36 cellular contexts compared by ENCODE assay signal in genomic region chr1:78549366-78549765, GRCh38. TPM values are rescaled to one million over a fixed set of nuclear protein-coding genes. Genes with fewer than 3 reads are reported as not detected.
"Had no signal": no experiment of that assay in that cellular context is flagged by ENCODE, and none has a peak within 500 bp of the region (broad histone marks: within the 10 kb centered on the region; RNA-seq: fewer than 3 reads in every experiment).

No MANE protein-coding gene starts in this region.

- H3K27me3 ChIP-seq: ascending aorta, cardiac muscle cell had no signal

- H3K27ac ChIP-seq: ascending aorta, cardiac muscle cell, WERI-Rb-1 had no signal

- H3K9me3 Mint-ChIP-seq: activated CD4-positive, alpha-beta memory T cell treated with anti-CD3 and anti-CD28 coated beads, Interleukin-2, amount 10 ng/mL, durations not matched to agents 7 days and 5 days; activated CD4-positive, alpha-beta T cell treated with anti-CD3 and anti-CD28 coated beads, Interleukin-2, amount 10 ng/mL, durations not matched to agents 7 days and 5 days; activated naive CD8-positive, alpha-beta T cell treated with anti-CD3 and anti-CD28 coated beads, Interleukin-2, amount 10 ng/mL, durations not matched to agents 7 days and 5 days; activated naive CD8-positive, alpha-beta T cell treated with anti-CD3 and anti-CD28 coated beads, Interleukin-2, amount 50 U/mL, for 24 hours; T-helper 1 cell treated with Interleukin-12 subunit alpha and Interleukin-12 subunit beta and Interleukin-4 antibody, amounts not matched to agents 30 μg/mL and 1 μg/mL, for 36 hours; T-helper 2 cell treated with Interferon-gamma antibody and Interleukin-4, amounts not matched to agents 5 μg/mL and 100 μg/mL, for 36 hours had no signal

- H3K36me3 ChIP-seq: ascending aorta, cardiac muscle cell, WERI-Rb-1 had no signal

- H3K36me3 Mint-ChIP-seq: activated CD8-positive, alpha-beta memory T cell treated with anti-CD3 and anti-CD28 coated beads, Interleukin-2, amount 10 ng/mL, durations not matched to agents 7 days and 5 days; activated naive CD4-positive, alpha-beta T cell treated with anti-CD3 and anti-CD28 coated beads, Interleukin-2, amount 10 ng/mL, durations not matched to agents 7 days and 5 days; activated naive CD4-positive, alpha-beta T cell treated with anti-CD3 and anti-CD28 coated beads, Interleukin-2, amount 50 U/mL, for 24 hours; activated naive CD8-positive, alpha-beta T cell; activated naive CD8-positive, alpha-beta T cell treated with anti-CD3 and anti-CD28 coated beads, Interleukin-2, amount 10 ng/mL, durations not matched to agents 7 days and 5 days; brain had no signal

- H3K27me3 Mint-ChIP-seq: activated CD4-positive, alpha-beta memory T cell treated with anti-CD3 and anti-CD28 coated beads, Interleukin-2, amount 10 ng/mL, durations not matched to agents 7 days and 5 days; activated naive CD4-positive, alpha-beta T cell treated with anti-CD3 and anti-CD28 coated beads, Interleukin-2, amount 10 ng/mL, durations not matched to agents 7 days and 5 days; activated naive CD8-positive, alpha-beta T cell treated with anti-CD3 and anti-CD28 coated beads, Interleukin-2, amount 10 ng/mL, durations not matched to agents 7 days and 5 days had no signal

- H3K4me3 Mint-ChIP-seq: activated CD4-positive, alpha-beta memory T cell treated with anti-CD3 and anti-CD28 coated beads, Interleukin-2, amount 10 ng/mL, durations not matched to agents 7 days and 5 days; activated CD4-positive, alpha-beta T cell treated with anti-CD3 and anti-CD28 coated beads for 36 hours; activated CD4-positive, alpha-beta T cell treated with anti-CD3 and anti-CD28 coated beads, Interleukin-2, amount 10 ng/mL, durations not matched to agents 7 days and 5 days; activated CD8-positive, alpha-beta memory T cell treated with anti-CD3 and anti-CD28 coated beads, Interleukin-2, amount 10 ng/mL, durations not matched to agents 7 days and 5 days; activated CD8-positive, alpha-beta T cell treated with anti-CD3 and anti-CD28 coated beads, Interleukin-2, amount 10 ng/mL, durations not matched to agents 7 days and 5 days; activated naive CD4-positive, alpha-beta T cell treated with anti-CD3 and anti-CD28 coated beads, Interleukin-2, amount 10 ng/mL, durations not matched to agents 7 days and 5 days; activated naive CD4-positive, alpha-beta T cell treated with anti-CD3 and anti-CD28 coated beads, Interleukin-2, amount 50 U/mL, for 24 hours; activated naive CD8-positive, alpha-beta T cell; activated naive CD8-positive, alpha-beta T cell treated with anti-CD3 and anti-CD28 coated beads, Interleukin-2, amount 10 ng/mL, durations not matched to agents 7 days and 5 days; activated naive CD8-positive, alpha-beta T cell treated with anti-CD3 and anti-CD28 coated beads, Interleukin-2, amount 50 U/mL, for 24 hours; activated T-cell treated with anti-CD3 and anti-CD28 coated beads, Interleukin-2, amount 50 U/mL, for 24 hours; brain; central memory CD8-positive, alpha-beta T cell; T-helper 1 cell treated with Interleukin-12 subunit alpha and Interleukin-12 subunit beta and Interleukin-4 antibody, amounts not matched to agents 30 μg/mL and 1 μg/mL, for 36 hours; T-helper 2 cell treated with Interferon-gamma antibody and Interleukin-4, amounts not matched to agents 5 μg/mL and 100 μg/mL, for 36 hours; WTC11 had no signal

- H3K27ac Mint-ChIP-seq: activated CD4-positive, alpha-beta memory T cell treated with anti-CD3 and anti-CD28 coated beads, Interleukin-2, amount 10 ng/mL, durations not matched to agents 7 days and 5 days; activated CD4-positive, alpha-beta T cell treated with anti-CD3 and anti-CD28 coated beads for 36 hours; activated CD4-positive, alpha-beta T cell treated with anti-CD3 and anti-CD28 coated beads, Interleukin-2, amount 10 ng/mL, durations not matched to agents 7 days and 5 days; activated CD8-positive, alpha-beta memory T cell treated with anti-CD3 and anti-CD28 coated beads, Interleukin-2, amount 10 ng/mL, durations not matched to agents 7 days and 5 days; activated CD8-positive, alpha-beta T cell treated with anti-CD3 and anti-CD28 coated beads, Interleukin-2, amount 10 ng/mL, durations not matched to agents 7 days and 5 days; activated naive CD4-positive, alpha-beta T cell treated with anti-CD3 and anti-CD28 coated beads, Interleukin-2, amount 10 ng/mL, durations not matched to agents 7 days and 5 days; activated naive CD4-positive, alpha-beta T cell treated with anti-CD3 and anti-CD28 coated beads, Interleukin-2, amount 50 U/mL, for 24 hours; activated naive CD8-positive, alpha-beta T cell; activated naive CD8-positive, alpha-beta T cell treated with anti-CD3 and anti-CD28 coated beads, Interleukin-2, amount 10 ng/mL, durations not matched to agents 7 days and 5 days; activated naive CD8-positive, alpha-beta T cell treated with anti-CD3 and anti-CD28 coated beads, Interleukin-2, amount 50 U/mL, for 24 hours; activated T-cell treated with anti-CD3 and anti-CD28 coated beads, Interleukin-2, amount 50 U/mL, for 24 hours; activated T-helper 2 cell treated with anti-CD3 and anti-CD28 coated beads, Interferon-gamma antibody, Interleukin-2, Interleukin-4, amounts not matched to agents 10 μg/mL and 5 μg/mL and 100 μg/mL, durations not matched to agents 14 hours and 24 hours and 36 hours; brain; T-helper 1 cell treated with Interleukin-12 subunit alpha and Interleukin-12 subunit beta and Interleukin-4 antibody, amounts not matched to agents 30 μg/mL and 1 μg/mL, for 36 hours; T-helper 2 cell treated with Interferon-gamma antibody and Interleukin-4, amounts not matched to agents 5 μg/mL and 100 μg/mL, for 36 hours; WTC11 had no signal

- H3K4me3 ChIP-seq: ascending aorta, cardiac muscle cell had no signal

- H3K4me1 Mint-ChIP-seq: activated CD4-positive, alpha-beta memory T cell treated with anti-CD3 and anti-CD28 coated beads, Interleukin-2, amount 10 ng/mL, durations not matched to agents 7 days and 5 days; activated CD4-positive, alpha-beta T cell treated with anti-CD3 and anti-CD28 coated beads for 36 hours; activated CD4-positive, alpha-beta T cell treated with anti-CD3 and anti-CD28 coated beads, Interleukin-2, amount 10 ng/mL, durations not matched to agents 7 days and 5 days; activated CD8-positive, alpha-beta memory T cell treated with anti-CD3 and anti-CD28 coated beads, Interleukin-2, amount 10 ng/mL, durations not matched to agents 7 days and 5 days; activated naive CD4-positive, alpha-beta T cell treated with anti-CD3 and anti-CD28 coated beads, Interleukin-2, amount 10 ng/mL, durations not matched to agents 7 days and 5 days; activated naive CD4-positive, alpha-beta T cell treated with anti-CD3 and anti-CD28 coated beads, Interleukin-2, amount 50 U/mL, for 24 hours; activated naive CD8-positive, alpha-beta T cell treated with anti-CD3 and anti-CD28 coated beads, Interleukin-2, amount 10 ng/mL, durations not matched to agents 7 days and 5 days; activated naive CD8-positive, alpha-beta T cell treated with anti-CD3 and anti-CD28 coated beads, Interleukin-2, amount 50 U/mL, for 24 hours; brain; central memory CD8-positive, alpha-beta T cell; WTC11 had no signal

- DNase-seq: activated CD4-positive, alpha-beta memory T cell treated with anti-CD3 and anti-CD28 coated beads, Interleukin-2, amount 10 ng/mL, durations not matched to agents 7 days and 5 days; activated CD4-positive, alpha-beta T cell treated with anti-CD3 and anti-CD28 coated beads for 1 hour; activated CD4-positive, alpha-beta T cell treated with anti-CD3 and anti-CD28 coated beads for 36 hours; activated CD4-positive, alpha-beta T cell treated with anti-CD3 and anti-CD28 coated beads for 48 hours; activated CD4-positive, alpha-beta T cell treated with anti-CD3 and anti-CD28 coated beads, Interleukin-2, amount 10 ng/mL, durations not matched to agents 7 days and 5 days; activated CD4-positive, alpha-beta T cell treated with anti-CD3 and anti-CD28 coated beads, Interleukin-2, amount 50 U/mL, for 48 hours; activated CD4-positive, CD25-positive, alpha-beta regulatory T cell; activated CD8-positive, alpha-beta memory T cell treated with anti-CD3 and anti-CD28 coated beads for 24 hours; activated CD8-positive, alpha-beta memory T cell treated with anti-CD3 and anti-CD28 coated beads, Interleukin-2, amount 10 ng/mL, durations not matched to agents 7 days and 5 days; activated CD8-positive, alpha-beta memory T cell treated with anti-CD3 and anti-CD28 coated beads, Interleukin-2, amount 50 U/mL, for 48 hours; activated CD8-positive, alpha-beta T cell treated with anti-CD3 and anti-CD28 coated beads, Interleukin-2, amount 10 ng/mL, durations not matched to agents 7 days and 5 days; activated effector memory CD4-positive, alpha-beta T cell treated with Interleukin-2 at 50 U/mL for 16 hours; activated gamma-delta T cell; activated naive CD4-positive, alpha-beta T cell treated with anti-CD3 and anti-CD28 coated beads, Interleukin-2, amount 10 ng/mL, durations not matched to agents 7 days and 5 days; activated naive CD4-positive, alpha-beta T cell treated with Interleukin-2 at 50 U/mL for 16 hours; activated naive CD8-positive, alpha-beta T cell treated with anti-CD3 and anti-CD28 coated beads, Interleukin-2, amount 10 ng/mL, durations not matched to agents 7 days and 5 days; activated naive CD8-positive, alpha-beta T cell treated with anti-CD3 and anti-CD28 coated beads, Interleukin-2, amount 50 U/mL, for 24 hours; activated T-cell treated with anti-CD3 and anti-CD28 coated beads, Interleukin-2, amount 50 U/mL, for 24 hours; activated T-cell treated with anti-CD3 and anti-CD28 coated beads, Interleukin-2, amount 50 U/mL, for 48 hours; amygdala; anterior cingulate cortex; caudate nucleus; cerebellar nuclear complex; T-helper 2 cell; T-helper 9 cell; WERI-Rb-1 had no signal

RNA-seq across cellular contexts. Expression of gene PTGFR, which starts 58.6 kb away (rescaled TPM):
- total RNA-seq: activated CD4-positive, alpha-beta memory T cell treated with anti-CD3 and anti-CD28 coated beads, Interleukin-2, amount 10 ng/mL, durations not matched to agents 7 days and 5 days; activated CD4-positive, alpha-beta T cell treated with anti-CD3 and anti-CD28 coated beads for 36 hours; activated CD4-positive, alpha-beta T cell treated with anti-CD3 and anti-CD28 coated beads, Interleukin-2, amount 10 ng/mL, durations not matched to agents 7 days and 5 days; activated CD8-positive, alpha-beta memory T cell treated with anti-CD3 and anti-CD28 coated beads, Interleukin-2, amount 10 ng/mL, durations not matched to agents 7 days and 5 days; activated CD8-positive, alpha-beta T cell treated with anti-CD3 and anti-CD28 coated beads, Interleukin-2, amount 10 ng/mL, durations not matched to agents 7 days and 5 days; activated naive CD8-positive, alpha-beta T cell treated with anti-CD3 and anti-CD28 coated beads, Interleukin-2, amount 10 ng/mL, durations not matched to agents 7 days and 5 days; activated T-helper 2 cell treated with anti-CD3 and anti-CD28 coated beads, Interferon-gamma antibody, Interleukin-2, Interleukin-4, amounts not matched to agents 10 μg/mL and 5 μg/mL and 100 μg/mL, durations not matched to agents 14 hours and 24 hours and 36 hours; cardiac muscle cell had no signal
